In genomic region chr4:56215901-56216300, GRCh38 we compare ENCODE assay signal across 12 cellular contexts.
A peak's percentile ranks its signal among the peaks of the same experiment; 100 is the strongest.
DNase-seq lines count a peak whose midpoint lies in the region; ATAC-seq and TF ChIP-seq lines count a peak whose summit lies in the region.
"Had no signal": no experiment of that assay in that cellular context is flagged by ENCODE, and none has a peak within 500 bp of the region (broad histone marks: within the 10 kb centered on the region; RNA-seq: fewer than 3 reads in every experiment).

No MANE protein-coding gene starts in this region.

- no peak for TF ChIP-seq CTCF in AG10803 (conservative IDR thresholded peaks at IDR 0.05; ENCODE audit: low read length)

- no peak overlapping the region for H3K27ac ChIP-seq in effector memory CD4-positive, alpha-beta T cell (ENCODE audit: insufficient read depth, low read length, poor library complexity, severe bottlenecking)
- H3K27ac ChIP-seq: psoas muscle had no signal

- peak; percentile 17 for DNase-seq in AG10803 (ENCODE audit: low read depth)
- DNase-seq in KBM-7, result peak; percentile 85
- DNase-seq in amniotic epithelial cell (ENCODE audit: low read depth), result peak; percentile 36
- DNase-seq in islet precursor cell, result peak; percentile 65
- no peak for DNase-seq in ecto neural progenitor cell (ENCODE audit: low spot score)
- no peak for DNase-seq in NCI-H2196 treated with DMSO at 0.1 percent for 48 hours (lab: John Stamatoyannopoulos, UW; ENCODE audit: unreplicated experiment)
- DNase-seq in effector memory CD4-positive, alpha-beta T cell, result no peak
- DNase-seq: caudate nucleus; CD4-positive, alpha-beta T cell; psoas muscle; SIG-M5 had no signal

- H3K36me3 ChIP-seq in effector memory CD4-positive, alpha-beta T cell (ENCODE audit: control insufficient read depth, insufficient read depth, low read length), result no peaks in the 10 kb centered on the region

- no peak for ATAC-seq in GM18511 (IDR thresholded peaks at IDR 0.05; ENCODE audit: unreplicated experiment)
- ATAC-seq: psoas muscle had no signal

- in situ Hi-C loops in KBM-7 (cut with MboI; ENCODE audit: low pct_unique_long_range_greater_than_20kb, low sequenced_read_pairs), result no loop called here

- H3K4me3 ChIP-seq in AG10803 (ENCODE audit: low read length), result no peak overlapping the region
- no peak overlapping the region for H3K4me3 ChIP-seq in effector memory CD4-positive, alpha-beta T cell (ENCODE audit: insufficient read depth, low read depth, low read length, poor library complexity, severe bottlenecking)
- H3K4me3 ChIP-seq: psoas muscle had no signal

- H3K9me3 ChIP-seq in effector memory CD4-positive, alpha-beta T cell (ENCODE audit: control insufficient read depth, low read length), result no peaks in the 10 kb centered on the region

- no peaks in the 10 kb centered on the region for H3K27me3 ChIP-seq in effector memory CD4-positive, alpha-beta T cell (replicated peaks; ENCODE audit: control insufficient read depth, insufficient read depth, low read length, poor library complexity, severe bottlenecking)

- no peaks in the 10 kb centered on the region for H3K4me1 ChIP-seq in effector memory CD4-positive, alpha-beta T cell (ENCODE audit: control insufficient read depth, insufficient read depth, low read length, poor library complexity, severe bottlenecking)
- H3K4me1 ChIP-seq: psoas muscle had no signal

Comparison
In these comparisons a context has a peak if more than half of its experiments do, and no peak if none do; other contexts are left out.
1. DNase-seq: peak in AG10803 (single experiment), KBM-7 (single experiment), amniotic epithelial cell (single experiment) and islet precursor cell (single experiment); none in ecto neural progenitor cell (single experiment), NCI-H2196 treated with DMSO at 0.1 percent for 48 hours (single experiment) and effector memory CD4-positive, alpha-beta T cell (0 of 3).